In genomic region chr6:145483191-145483996, GRCh38 we compare ENCODE assay signal across 15 cellular contexts.
A peak's percentile ranks its signal among the peaks of the same experiment; 100 is the strongest.
DNase-seq lines count a peak whose midpoint lies in the region; ATAC-seq and TF ChIP-seq lines count a peak whose summit lies in the region.
"Had no signal": no experiment of that assay in that cellular context is flagged by ENCODE, and none has a peak within 500 bp of the region (broad histone marks: within the 10 kb centered on the region; RNA-seq: fewer than 3 reads in every experiment).

No MANE protein-coding gene starts in this region.

- peak overlapping the region; percentile 73 for H3K27ac Mint-ChIP-seq in Calu3 (ENCODE audit: unreplicated experiment)
- H3K27ac Mint-ChIP-seq in endothelial cell (ENCODE audit: unreplicated experiment) = no peak overlapping the region
- H3K27ac Mint-ChIP-seq: activated CD4-positive, alpha-beta memory T cell treated with anti-CD3 and anti-CD28 coated beads, Interleukin-2, amount 10 ng/mL, durations not matched to agents 7 days and 5 days had no signal

- intact Hi-C loops in Calu3 (cut with micrococcal nuclease; ENCODE audit: unreplicated experiment) = no loop called here

- ATAC-seq in HG03045 (IDR thresholded peaks at IDR 0.05; ENCODE audit: unreplicated experiment) = no peak

- no peaks in the 10 kb centered on the region for H3K27me3 Mint-ChIP-seq in Calu3 (ENCODE audit: unreplicated experiment)
- peaks cover 2% of the 10 kb centered on the region for H3K27me3 Mint-ChIP-seq in endothelial cell (ENCODE audit: unreplicated experiment)
- H3K27me3 Mint-ChIP-seq: activated CD4-positive, alpha-beta memory T cell treated with anti-CD3 and anti-CD28 coated beads, Interleukin-2, amount 10 ng/mL, durations not matched to agents 7 days and 5 days had no signal

- H3K9me3 Mint-ChIP-seq in Calu3 (ENCODE audit: low read depth, unreplicated experiment) (peaks cover 3% of the 10 kb centered on the region), endothelial cell (ENCODE audit: unreplicated experiment) (no peaks in the 10 kb centered on the region)
- H3K9me3 Mint-ChIP-seq: activated CD4-positive, alpha-beta memory T cell treated with anti-CD3 and anti-CD28 coated beads, Interleukin-2, amount 10 ng/mL, durations not matched to agents 7 days and 5 days had no signal

- CTCF ChIA-PET in Calu3 (lab: Charles Lee) = interaction anchor here (0.7 to 1.7 kb wide), 2 partner anchors 61 to 572 kb away, joined by 3 to 5 read pairs; no protein-coding TSS in a partner anchor

- H3K36me3 Mint-ChIP-seq in Calu3 (ENCODE audit: insufficient read depth, unreplicated experiment) = no peaks in the 10 kb centered on the region
- H3K36me3 Mint-ChIP-seq in endothelial cell (ENCODE audit: low read depth, unreplicated experiment) = no peaks in the 10 kb centered on the region

- H3K4me3 Mint-ChIP-seq in Calu3 (ENCODE audit: low read depth, unreplicated experiment) (no peak overlapping the region), endothelial cell (ENCODE audit: unreplicated experiment) (no peak overlapping the region)
- H3K4me3 Mint-ChIP-seq: activated CD4-positive, alpha-beta memory T cell treated with anti-CD3 and anti-CD28 coated beads, Interleukin-2, amount 10 ng/mL, durations not matched to agents 7 days and 5 days had no signal

- H3K4me1 Mint-ChIP-seq in Calu3 (ENCODE audit: low read depth, unreplicated experiment) = peaks cover 9% of the 10 kb centered on the region
- H3K4me1 Mint-ChIP-seq in endothelial cell (ENCODE audit: unreplicated experiment) = no peaks in the 10 kb centered on the region
- H3K4me1 Mint-ChIP-seq: activated CD4-positive, alpha-beta memory T cell treated with anti-CD3 and anti-CD28 coated beads, Interleukin-2, amount 10 ng/mL, durations not matched to agents 7 days and 5 days had no signal

- DNase-seq in Calu3 (no peak), M059J (ENCODE audit: low read depth) (peak; percentile 86), T47D (ENCODE audit: low read depth in 1 of 2, low spot score in 1 of 2) (peak; percentile 10 to 58), kidney glomerular epithelial cell (lab: John Stamatoyannopoulos, UW) (peak; percentile 79), endothelial cell (ENCODE audit: low spot score) (no peak), ACHN (no peak), NCI-H1930 (lab: John Stamatoyannopoulos, UW) (no peak)
- DNase-seq: activated CD4-positive, alpha-beta memory T cell treated with anti-CD3 and anti-CD28 coated beads, Interleukin-2, amount 10 ng/mL, durations not matched to agents 7 days and 5 days; amygdala; GM23248; KG1; NCI-H1436 treated with DMSO at 0.1 percent for 48 hours; NCI-H510A; stimulated activated naive CD4-positive, alpha-beta T cell treated with Interleukin-2 at 50 U/mL for 16 hours had no signal

- no peak for TF ChIP-seq CTCF in Calu3 (IDR thresholded peaks at IDR 0.05; ENCODE audit: unreplicated experiment)
- TF ChIP-seq CTCF in endothelial cell (IDR thresholded peaks at IDR 0.05; ENCODE audit: unreplicated experiment) = no peak

- BruUV-seq in Calu3 (replicated peaks; lab: Mats Ljungman, UMichigan) = no TSS peak

- in situ Hi-C loops in T47D (cut with HindIII; ENCODE audit: low pct_unique_long_range_greater_than_20kb, low sequenced_read_pairs) = no loop called here
- in situ Hi-C loops in ACHN (cut with HindIII; ENCODE audit: low pct_ligation_motif_present, low pct_unique_long_range_greater_than_20kb, low sequenced_read_pairs) = no loop called here

Comparison
In these comparisons a context has a peak if more than half of its experiments do, and no peak if none do; other contexts are left out.
1. DNase-seq: peak in M059J (single experiment), T47D (2 of 2) and kidney glomerular epithelial cell (single experiment); none in Calu3 (single experiment), endothelial cell (single experiment), ACHN (single experiment) and NCI-H1930 (0 of 2).